In genomic region chrX:48083212-48083611, GRCh38 we compare ENCODE assay signal across 8 cellular contexts. TPM values are rescaled to one million over a fixed set of nuclear protein-coding genes. Genes with fewer than 3 reads are reported as not detected.
DNase-seq lines count a peak whose midpoint lies in the region; ATAC-seq and TF ChIP-seq lines count a peak whose summit lies in the region.

No MANE protein-coding gene starts in this region.

- ATAC-seq in GM18867 (IDR thresholded peaks at IDR 0.05; ENCODE audit: unreplicated experiment) (peak; percentile 79), lower lobe of right lung (peak; percentile 83 to 87), omental fat pad (ENCODE audit: low FRiP score) (no peak)

- H3K36me3 ChIP-seq in colonic mucosa = no peaks in the 10 kb centered on the region
- no peaks in the 10 kb centered on the region for H3K36me3 ChIP-seq in lower lobe of right lung

- no peaks in the 10 kb centered on the region for H3K27me3 ChIP-seq in colonic mucosa
- no peaks in the 10 kb centered on the region for H3K27me3 ChIP-seq in lower lobe of right lung (ENCODE audit: low read depth)

- H3K9me3 ChIP-seq in colonic mucosa = no peaks in the 10 kb centered on the region
- H3K9me3 ChIP-seq in lower lobe of right lung = no peaks in the 10 kb centered on the region

- intact Hi-C loops in colonic mucosa (cut with DNase I) = loop anchor here (10.0 kb wide), 1 partner anchor 412 kb away; no protein-coding TSS in a partner anchor
- intact Hi-C loops in lower lobe of right lung (cut with DNase I) = no loop called here

- peak; percentile 37 for DNase-seq in AG10803 (ENCODE audit: low read depth)
- peak; percentile 50 for DNase-seq in MV-4-11 (lab: John Stamatoyannopoulos, UW)
- DNase-seq in activated CD4-positive, alpha-beta T cell treated with anti-CD3 and anti-CD28 coated beads for 1 hour = peak; percentile 13
- DNase-seq in colonic mucosa = peak; percentile 47
- no peak for DNase-seq in lower lobe of right lung
- DNase-seq in stimulated activated naive CD4-positive, alpha-beta T cell (lab: John Stamatoyannopoulos, UW) = peak in 5 of 6 experiments; percentile 1 to 46 (median 11)
- no peak for DNase-seq in omental fat pad (ENCODE audit: low spot score)

- no peaks in the 10 kb centered on the region for H3K4me1 ChIP-seq in colonic mucosa
- no peaks in the 10 kb centered on the region for H3K4me1 ChIP-seq in lower lobe of right lung

- no peak overlapping the region for H3K4me3 ChIP-seq in AG10803 (ENCODE audit: low read length)
- H3K4me3 ChIP-seq in colonic mucosa = no peak overlapping the region
- H3K4me3 ChIP-seq in lower lobe of right lung = no peak overlapping the region

- no peak overlapping the region for H3K9ac ChIP-seq in colonic mucosa (ENCODE audit: low read depth in 2 of 2, low read length in 2 of 2)

- TF ChIP-seq CTCF in AG10803 (conservative IDR thresholded peaks at IDR 0.05; ENCODE audit: low read length) (peak; percentile 60), colonic mucosa (IDR thresholded peaks at IDR 0.05) (peak; percentile 55), lower lobe of right lung (IDR thresholded peaks at IDR 0.05) (peak; percentile 62), omental fat pad (IDR thresholded peaks at IDR 0.05) (no peak)

- no peak overlapping the region for H3K27ac ChIP-seq in colonic mucosa
- H3K27ac ChIP-seq in lower lobe of right lung = no peak overlapping the region

RNA-seq across cellular contexts. Expression of gene ZNF630, which starts 11.8 kb away (rescaled TPM):
- total RNA-seq in colonic mucosa (1 to 10 TPM; 2.6 to 2.8 TPM), lower lobe of right lung (4.0 TPM), omental fat pad (1 to 10 TPM in 3 of 4 donors, under 1 TPM in 1; 0.60 to 4.3 (median 1.4) TPM)

RNA-seq across cellular contexts. Expression of gene SPACA5B, which starts 47.2 kb away (rescaled TPM):
- total RNA-seq in colonic mucosa (not detected), lower lobe of right lung (not detected), omental fat pad (not detected)

Comparison
In these comparisons a context has a peak if more than half of its experiments do, and no peak if none do; other contexts are left out.
1. DNase-seq: peak in AG10803 (single experiment), MV-4-11 (single experiment), activated CD4-positive, alpha-beta T cell treated with anti-CD3 and anti-CD28 coated beads for 1 hour (single experiment), colonic mucosa (single experiment) and stimulated activated naive CD4-positive, alpha-beta T cell (5 of 6); none in lower lobe of right lung (single experiment) and omental fat pad (single experiment).
2. CTCF ChIP-seq: peak in AG10803 (single experiment), colonic mucosa (single experiment) and lower lobe of right lung (single experiment); none in omental fat pad (0 of 3).